ENCODE assay signal across 9 cellular contexts in genomic region chr6:169529931-169530761, GRCh38.
DNase-seq lines count a peak whose midpoint lies in the region; ATAC-seq and TF ChIP-seq lines count a peak whose summit lies in the region.
"Had no signal": no experiment of that assay in that cellular context is flagged by ENCODE, and none has a peak within 500 bp of the region (broad histone marks: within the 10 kb centered on the region; RNA-seq: fewer than 3 reads in every experiment).

No MANE protein-coding gene starts in this region.

- no peak overlapping the region for H3K27ac Mint-ChIP-seq in activated T-cell treated with anti-CD3 and anti-CD28 coated beads, Interleukin-2, amount 50 U/mL, for 72 hours
- H3K27ac Mint-ChIP-seq: CD14-positive monocyte had no signal

- H3K9me3 ChIP-seq in suprapubic skin: peaks cover 8% of the 10 kb centered on the region

- peaks cover 11 to 13% of the 10 kb centered on the region in 2 donors for H3K36me3 Mint-ChIP-seq in activated T-cell treated with anti-CD3 and anti-CD28 coated beads, Interleukin-2, amount 50 U/mL, for 72 hours (ENCODE audit: insufficient read depth in 2 of 2)
- H3K36me3 Mint-ChIP-seq: CD14-positive monocyte had no signal

- H3K27ac ChIP-seq in suprapubic skin: peak overlapping the region; percentile 58
- H3K27ac ChIP-seq in foreskin keratinocyte: no peak overlapping the region

- H3K36me3 ChIP-seq in suprapubic skin: no peaks in the 10 kb centered on the region

- TF ChIP-seq EP300 in suprapubic skin (IDR thresholded peaks at IDR 0.05): no peak

- H3K27me3 Mint-ChIP-seq in activated T-cell treated with anti-CD3 and anti-CD28 coated beads, Interleukin-2, amount 50 U/mL, for 72 hours (ENCODE audit: low read depth): peaks cover 8% of the 10 kb centered on the region

- H3K27me3 ChIP-seq in suprapubic skin (no peaks in the 10 kb centered on the region), foreskin keratinocyte (no peaks in the 10 kb centered on the region)

- H3K9me3 Mint-ChIP-seq in activated T-cell treated with anti-CD3 and anti-CD28 coated beads, Interleukin-2, amount 50 U/mL, for 72 hours: peaks cover 1 to 7% of the 10 kb centered on the region in 2 donors

- H3K4me1 Mint-ChIP-seq in activated T-cell treated with anti-CD3 and anti-CD28 coated beads, Interleukin-2, amount 50 U/mL, for 72 hours (ENCODE audit: low read depth): peaks cover 17% of the 10 kb centered on the region
- H3K4me1 Mint-ChIP-seq: CD14-positive monocyte had no signal

- H3K4me3 Mint-ChIP-seq in activated T-cell treated with anti-CD3 and anti-CD28 coated beads, Interleukin-2, amount 50 U/mL, for 72 hours: peak overlapping the region; percentile 59 to 68
- H3K4me3 Mint-ChIP-seq: CD14-positive monocyte had no signal

- no peak overlapping the region for H3K4me3 ChIP-seq in suprapubic skin

- DNase-seq in activated T-cell treated with anti-CD3 and anti-CD28 coated beads for 48 hours (ENCODE audit: low read depth) (peak; percentile 9), kidney glomerular epithelial cell (lab: John Stamatoyannopoulos, UW) (peak; percentile 87), suprapubic skin (ENCODE audit: low spot score in 2 of 2) (peak in 1 of 2 donors; percentile 70), foreskin keratinocyte (no peak), HUDEP-2 (lab: John Stamatoyannopoulos, UW; ENCODE audit: unreplicated experiment in 76 of 76) (no peak)
- DNase-seq in activated T-cell treated with anti-CD3 and anti-CD28 coated beads, Interleukin-2, amount 50 U/mL, for 1 hour: no peak
- peak; percentile 47 to 52 for DNase-seq in activated T-cell treated with anti-CD3 and anti-CD28 coated beads, Interleukin-2, amount 50 U/mL, for 72 hours

- WGBS in suprapubic skin: 79% methylated on average over 13 of the region's 13 CpGs

- TF ChIP-seq CTCF in suprapubic skin (IDR thresholded peaks at IDR 0.05) (no peak), foreskin keratinocyte (conservative IDR thresholded peaks at IDR 0.05) (no peak)

- H3K4me1 ChIP-seq in suprapubic skin (peaks cover 11% of the 10 kb centered on the region), foreskin keratinocyte (no peaks in the 10 kb centered on the region)

- TF ChIP-seq POLR2A in suprapubic skin (IDR thresholded peaks at IDR 0.05): no peak

- ATAC-seq in activated T-cell treated with anti-CD3 and anti-CD28 coated beads, Interleukin-2, amount 50 U/mL, for 72 hours (replicated peaks in 1 of 2): peak; percentile 92 to 93
- no peak for ATAC-seq in foreskin keratinocyte
- no peak for ATAC-seq in HG02610 (IDR thresholded peaks at IDR 0.05; ENCODE audit: unreplicated experiment)

Comparison
In these comparisons a context has a peak if more than half of its experiments do, and no peak if none do; other contexts are left out.
1. DNase-seq: peak in activated T-cell treated with anti-CD3 and anti-CD28 coated beads for 48 hours (single experiment), activated T-cell treated with anti-CD3 and anti-CD28 coated beads, Interleukin-2, amount 50 U/mL, for 72 hours (2 of 2) and kidney glomerular epithelial cell (single experiment); none in activated T-cell treated with anti-CD3 and anti-CD28 coated beads, Interleukin-2, amount 50 U/mL, for 1 hour (single experiment), foreskin keratinocyte (0 of 2) and HUDEP-2 (0 of 76).
2. ATAC-seq: peak in activated T-cell treated with anti-CD3 and anti-CD28 coated beads, Interleukin-2, amount 50 U/mL, for 72 hours (2 of 2); none in foreskin keratinocyte (single experiment) and HG02610 (single experiment).